ENCODE assay signal across 19 cellular contexts in genomic region chr9:9924369-9924768, GRCh38.
DNase-seq lines count a peak whose midpoint lies in the region; ATAC-seq and TF ChIP-seq lines count a peak whose summit lies in the region.
"Had no signal": no experiment of that assay in that cellular context is flagged by ENCODE, and none has a peak within 500 bp of the region (broad histone marks: within the 10 kb centered on the region; RNA-seq: fewer than 3 reads in every experiment).

No MANE protein-coding gene starts in this region.

- CTCF ChIA-PET in CD4-positive, alpha-beta T cell (lab: Charles Lee), result interaction anchor here (1.8 kb wide), 1 partner anchor 18 kb away, joined by 6 read pairs; no protein-coding TSS in a partner anchor
- CTCF ChIA-PET in WTC11 (lab: Charles Lee), result interaction anchor here (1.5 to 1.9 kb wide), 2 partner anchors 10 to 18 kb away, joined by 5 to 8 read pairs; no protein-coding TSS in a partner anchor

- POLR2A ChIA-PET in CD4-positive, alpha-beta T cell (lab: Charles Lee), result interaction anchor here (1.0 kb wide), 1 partner anchor 18 kb away, joined by 3 read pairs; no protein-coding TSS in a partner anchor
- POLR2A ChIA-PET in WTC11 (lab: Charles Lee), result no interaction called here

- no peak overlapping the region for H3K27ac ChIP-seq in CD4-positive, alpha-beta T cell (ENCODE audit: low read depth, low read length)
- H3K27ac ChIP-seq: A549, left ventricle myocardium inferior, right atrium auricular region had no signal

- peak overlapping the region; percentile 45 for H3K4me3 Mint-ChIP-seq in natural killer cell
- H3K4me3 Mint-ChIP-seq in natural killer cell treated with Interleukin-12 subunit alpha and Interleukin-12 subunit beta and Interleukin-15 and Interleukin-18, amount 100 ng/mL, for 72 hours, result no peak overlapping the region
- no peak overlapping the region for H3K4me3 Mint-ChIP-seq in CD4-positive, alpha-beta T cell
- no peak overlapping the region for H3K4me3 Mint-ChIP-seq in WTC11
- H3K4me3 Mint-ChIP-seq: nephron progenitor cell had no signal

- no peaks in the 10 kb centered on the region for H3K27me3 ChIP-seq in CD4-positive, alpha-beta T cell (ENCODE audit: control insufficient read depth, insufficient read depth, low read length)
- H3K27me3 ChIP-seq: right atrium auricular region had no signal

- H3K36me3 Mint-ChIP-seq in natural killer cell, result no peaks in the 10 kb centered on the region
- H3K36me3 Mint-ChIP-seq in natural killer cell treated with Interleukin-12 subunit alpha and Interleukin-12 subunit beta and Interleukin-15 and Interleukin-18, amount 100 ng/mL, for 72 hours, result no peaks in the 10 kb centered on the region
- H3K36me3 Mint-ChIP-seq in CD4-positive, alpha-beta T cell (ENCODE audit: low read depth), result no peaks in the 10 kb centered on the region
- H3K36me3 Mint-ChIP-seq in WTC11, result no peaks in the 10 kb centered on the region

- intact Hi-C loops in natural killer cell (cut with micrococcal nuclease), result no loop called here
- intact Hi-C loops in CD4-positive, alpha-beta T cell (cut with DNase I, micrococcal nuclease), result no loop called here

- ATAC-seq in natural killer cell, result no peak
- no peak for ATAC-seq in natural killer cell treated with Interleukin-12 subunit alpha and Interleukin-12 subunit beta and Interleukin-15 and Interleukin-18, amount 100 ng/mL, for 72 hours
- peak; percentile 69 for ATAC-seq in HG03196 (IDR thresholded peaks at IDR 0.05; ENCODE audit: unreplicated experiment)
- no peak for ATAC-seq in CD4-positive, alpha-beta T cell (ENCODE audit: poor library complexity)
- no peak for ATAC-seq in WTC11
- ATAC-seq: A549 had no signal

- no peaks in the 10 kb centered on the region for H3K27me3 Mint-ChIP-seq in natural killer cell (ENCODE audit: low read depth in 2 of 2)
- H3K27me3 Mint-ChIP-seq in natural killer cell treated with Interleukin-12 subunit alpha and Interleukin-12 subunit beta and Interleukin-15 and Interleukin-18, amount 100 ng/mL, for 72 hours, result no peaks in the 10 kb centered on the region
- H3K27me3 Mint-ChIP-seq in CD4-positive, alpha-beta T cell, result no peaks in the 10 kb centered on the region
- no peaks in the 10 kb centered on the region for H3K27me3 Mint-ChIP-seq in WTC11 (ENCODE audit: low read depth)

- no peak overlapping the region for H3K27ac Mint-ChIP-seq in natural killer cell
- no peak overlapping the region for H3K27ac Mint-ChIP-seq in natural killer cell treated with Interleukin-12 subunit alpha and Interleukin-12 subunit beta and Interleukin-15 and Interleukin-18, amount 100 ng/mL, for 72 hours
- H3K27ac Mint-ChIP-seq in CD4-positive, alpha-beta T cell, result no peak overlapping the region
- no peak overlapping the region for H3K27ac Mint-ChIP-seq in WTC11
- H3K27ac Mint-ChIP-seq: nephron progenitor cell had no signal

- no peak for DNase-seq in natural killer cell
- DNase-seq in natural killer cell treated with Interleukin-12 subunit alpha and Interleukin-12 subunit beta and Interleukin-15 and Interleukin-18, amount 100 ng/mL, for 72 hours (ENCODE audit: low spot score), result no peak
- peak; percentile 45 for DNase-seq in astrocyte of the hippocampus (ENCODE audit: low read depth, low spot score)
- DNase-seq in CD4-positive, alpha-beta T cell, result no peak
- DNase-seq in stimulated activated naive CD4-positive, alpha-beta T cell treated with Interleukin-2 at 50 U/mL for 16 hours (lab: John Stamatoyannopoulos, UW), result no peak
- DNase-seq in WTC11 (ENCODE audit: low spot score), result no peak
- DNase-seq in NOMO-1 treated with dmso at 0.1 percent for 144 hours (lab: John Stamatoyannopoulos, UW; ENCODE audit: unreplicated experiment), result no peak
- DNase-seq: activated CD4-positive, alpha-beta T cell treated with anti-CD3 and anti-CD28 coated beads, Interleukin-2, amount 50 U/mL, for 4 hours; dermis blood vessel endothelial cell; GDM1; left ventricle myocardium inferior; NCI-H2171 treated with DMSO at 0.1 percent for 48 hours; nephron progenitor cell; SHP77; T1000 had no signal

- H3K9me3 ChIP-seq in CD4-positive, alpha-beta T cell (ENCODE audit: control insufficient read depth, low read length), result no peaks in the 10 kb centered on the region
- H3K9me3 ChIP-seq: A549, HAP-1, left ventricle myocardium inferior, right atrium auricular region had no signal

- no peaks in the 10 kb centered on the region for H3K4me1 Mint-ChIP-seq in natural killer cell
- H3K4me1 Mint-ChIP-seq in natural killer cell treated with Interleukin-12 subunit alpha and Interleukin-12 subunit beta and Interleukin-15 and Interleukin-18, amount 100 ng/mL, for 72 hours (ENCODE audit: low read depth in 2 of 2), result peaks cover 0 to 5% of the 10 kb centered on the region in 2 donors
- H3K4me1 Mint-ChIP-seq in CD4-positive, alpha-beta T cell (ENCODE audit: low read depth), result no peaks in the 10 kb centered on the region
- peaks cover 7% of the 10 kb centered on the region for H3K4me1 Mint-ChIP-seq in WTC11
- H3K4me1 Mint-ChIP-seq: nephron progenitor cell had no signal

- no peak for TF ChIP-seq CTCF in natural killer cell (IDR thresholded peaks at IDR 0.05)
- TF ChIP-seq CTCF in CD4-positive, alpha-beta T cell (IDR thresholded peaks at IDR 0.05), result no peak
- TF ChIP-seq CTCF in WTC11 (IDR thresholded peaks at IDR 0.05), result no peak

- H3K9me3 Mint-ChIP-seq in natural killer cell (peaks cover 2 to 3% of the 10 kb centered on the region in 2 donors), WTC11 (no peaks in the 10 kb centered on the region)
- H3K9me3 Mint-ChIP-seq in natural killer cell treated with Interleukin-12 subunit alpha and Interleukin-12 subunit beta and Interleukin-15 and Interleukin-18, amount 100 ng/mL, for 72 hours, result peaks cover 4% of the 10 kb centered on the region
- H3K9me3 Mint-ChIP-seq in CD4-positive, alpha-beta T cell, result no peaks in the 10 kb centered on the region
- H3K9me3 Mint-ChIP-seq: nephron progenitor cell had no signal

TF ChIP-seq in WTC11, 78 proteins besides CTCF, POLR2A, EP300 and RAD21 (continues in another document):
- TF ChIP-seq CBFB (CRISPR knock-in tag; IDR thresholded peaks at IDR 0.05; ENCODE audit: low read depth) (no peak), ELF4 (CRISPR knock-in tag; IDR thresholded peaks at IDR 0.05; ENCODE audit: low read depth) (no peak), GRHL2 (CRISPR knock-in tag; IDR thresholded peaks at IDR 0.05; ENCODE audit: insufficient replicate concordance, severe bottlenecking) (no peak), NR3C1 (CRISPR knock-in tag; conservative IDR thresholded peaks at IDR 0.05; ENCODE audit: low read depth) (no peak), TP53 (CRISPR knock-in tag; IDR thresholded peaks at IDR 0.05) (no peak), GTF2I (CRISPR knock-in tag; conservative IDR thresholded peaks at IDR 0.05) (no peak), NR2C2 (CRISPR knock-in tag; IDR thresholded peaks at IDR 0.05) (no peak), SOX15 (CRISPR knock-in tag; IDR thresholded peaks at IDR 0.05) (no peak), NFE2L1 (CRISPR knock-in tag; IDR thresholded peaks at IDR 0.05) (no peak), ARID4B (CRISPR knock-in tag; IDR thresholded peaks at IDR 0.05; ENCODE audit: borderline replicate concordance) (no peak), ZNF317 (CRISPR knock-in tag; IDR thresholded peaks at IDR 0.05; ENCODE audit: borderline replicate concordance, low read depth) (no peak), SMAD3 (CRISPR knock-in tag; IDR thresholded peaks at IDR 0.05; ENCODE audit: borderline replicate concordance) (no peak), ZNF219 (CRISPR knock-in tag; IDR thresholded peaks at IDR 0.05; ENCODE audit: borderline replicate concordance) (no peak), ZNF138 (CRISPR knock-in tag; conservative IDR thresholded peaks at IDR 0.05) (no peak), NFYB (CRISPR knock-in tag; conservative IDR thresholded peaks at IDR 0.05; ENCODE audit: low read depth) (no peak)
- TF ChIP-seq, protein P1, sequence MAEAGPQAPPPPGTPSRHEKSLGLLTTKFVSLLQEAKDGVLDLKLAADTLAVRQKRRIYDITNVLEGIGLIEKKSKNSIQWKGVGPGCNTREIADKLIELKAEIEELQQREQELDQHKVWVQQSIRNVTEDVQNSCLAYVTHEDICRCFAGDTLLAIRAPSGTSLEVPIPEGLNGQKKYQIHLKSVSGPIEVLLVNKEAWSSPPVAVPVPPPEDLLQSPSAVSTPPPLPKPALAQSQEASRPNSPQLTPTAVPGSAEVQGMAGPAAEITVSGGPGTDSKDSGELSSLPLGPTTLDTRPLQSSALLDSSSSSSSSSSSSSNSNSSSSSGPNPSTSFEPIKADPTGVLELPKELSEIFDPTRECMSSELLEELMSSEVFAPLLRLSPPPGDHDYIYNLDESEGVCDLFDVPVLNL (CRISPR knock-in tag; IDR thresholded peaks at IDR 0.05; ENCODE audit: borderline replicate concordance, low read depth), result no peak
